Comparison of ENCODE assay signal across 9 cellular contexts in genomic region chr22:48546653-48547424, GRCh38.
"Had no signal": no experiment of that assay in that cellular context is flagged by ENCODE, and none has a peak within 500 bp of the region (broad histone marks: within the 10 kb centered on the region; RNA-seq: fewer than 3 reads in every experiment).

No MANE protein-coding gene starts in this region.

- H3K9ac ChIP-seq: GM23248 had no signal

- H3K27ac Mint-ChIP-seq: IgD-negative memory B cell had no signal

- H3K4me1 Mint-ChIP-seq: IgD-negative memory B cell had no signal

- H3K4me3 ChIP-seq: GM23248, HAP-1 had no signal

- DNase-seq: GM23248, GOT3, H7, KBM-7 had no signal

- H3K4me3 Mint-ChIP-seq: IgD-negative memory B cell had no signal

- H3K9me3 Mint-ChIP-seq: IgD-negative memory B cell had no signal

- H3K36me3 Mint-ChIP-seq: IgD-negative memory B cell had no signal

- H3K36me3 ChIP-seq: HAP-1 had no signal

- ATAC-seq: HCT116, HepG2 had no signal

- H3K4me1 ChIP-seq: HAP-1 had no signal

- H2AFZ ChIP-seq: GM23248 had no signal

- H3K9me3 ChIP-seq: HAP-1 had no signal

- H3K27ac ChIP-seq: GM23248, HL-60 had no signal
